Comparison of ENCODE assay signal across 16 cellular contexts in the genomic region with DNA sequence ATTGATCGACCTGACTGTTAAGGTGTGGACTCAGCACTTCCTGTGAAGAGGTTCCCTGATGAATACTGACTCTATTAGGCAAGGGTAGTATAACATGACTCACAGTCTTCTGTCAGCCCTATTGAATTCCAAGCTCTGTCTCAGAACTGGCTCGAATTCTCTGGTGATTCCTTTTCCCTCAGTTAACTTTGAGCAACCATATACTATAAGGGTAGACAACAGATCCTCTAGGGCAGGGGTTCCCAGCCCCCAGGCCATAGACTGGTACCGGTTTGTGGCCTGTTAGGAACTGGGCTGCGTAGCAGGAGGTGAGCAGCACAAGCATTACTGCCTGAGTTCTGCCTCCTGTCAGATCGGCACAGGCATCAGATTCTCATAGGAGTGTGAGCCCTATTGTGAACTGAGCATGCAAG.
DNase-seq lines count a peak whose midpoint lies in the region; ATAC-seq, FAIRE-seq and TF ChIP-seq lines count a peak whose summit lies in the region.
"Had no signal": no experiment of that assay in that cellular context is flagged by ENCODE, and none has a peak within 500 bp of the region (broad histone marks: within the 10 kb centered on the region; RNA-seq: fewer than 3 reads in every experiment).

No MANE protein-coding gene starts in this region.

- H3K4me3 ChIP-seq in breast epithelium: no peak overlapping the region
- H3K4me3 ChIP-seq in SK-N-SH (ENCODE audit: low read depth in 2 of 2, low read length in 1 of 2): peak overlapping the region in 1 of 2 experiments; percentile 45; a peak in 2 of 4 replicates
- H3K4me3 ChIP-seq in hepatocyte: no peak overlapping the region

- H3K36me3 ChIP-seq in breast epithelium (no peaks in the 10 kb centered on the region), SK-N-SH (replicated peaks in 1 of 2; ENCODE audit: control insufficient read depth in 1 of 2, insufficient read depth in 2 of 2, low read length in 1 of 2) (no peaks in the 10 kb centered on the region), hepatocyte (replicated peaks; ENCODE audit: insufficient read depth, low read depth) (no peaks in the 10 kb centered on the region)

- H3K27ac ChIP-seq in breast epithelium (peak overlapping the region in 1 of 2 donors; percentile 69), SK-N-SH (ENCODE audit: low read depth in 2 of 2, low read length in 1 of 2) (peak overlapping the region in 1 of 2 experiments; percentile 80; a peak in 2 of 4 replicates), hepatocyte (no peak overlapping the region)

- WGBS in SK-N-SH (ENCODE audit: low lambda C conversion rate): 30% methylated on average over 5 of the region's 5 CpGs
- WGBS in hepatocyte (ENCODE audit: low lambda C conversion rate, missing lambda C conversion rate): 71% methylated on average over 5 of the region's 5 CpGs

- H3K9me2 ChIP-seq in SK-N-SH (no peaks in the 10 kb centered on the region), hepatocyte (replicated peaks; ENCODE audit: insufficient read depth) (no peaks in the 10 kb centered on the region)

- H3K79me2 ChIP-seq in SK-N-SH (ENCODE audit: insufficient read depth) (no peaks in the 10 kb centered on the region), hepatocyte (no peaks in the 10 kb centered on the region)

- TF ChIP-seq EP300 in SK-N-SH (IDR thresholded peaks at IDR 0.05; ENCODE audit: borderline replicate concordance in 1 of 2, low read depth in 1 of 2, low read length in 1 of 2): 0 out of 4 replicates have a peak, but pooled peaks of 1 of the 2 experiments have one; percentile 4

- peaks cover 14% of the 10 kb centered on the region for H3F3A ChIP-seq in SK-N-SH (replicated peaks; ENCODE audit: insufficient read depth)

- peak overlapping the region; percentile 52; the same call in 1 of the 2 replicates for H3K9ac ChIP-seq in SK-N-SH

- H3K27ac Mint-ChIP-seq in MCF 10A (ENCODE audit: low read depth, unreplicated experiment): peak overlapping the region; percentile 91
- H3K27ac Mint-ChIP-seq in activated CD4-positive, alpha-beta T cell treated with anti-CD3 and anti-CD28 coated beads, Interleukin-2, amount 10 ng/mL, durations not matched to agents 7 days and 5 days: no peak overlapping the region
- H3K27ac Mint-ChIP-seq: activated T-helper 1 cell treated with anti-CD3 and anti-CD28 coated beads, Interleukin-12 subunit alpha, Interleukin-12 subunit beta, Interleukin-2, Interleukin-4 antibody, amounts not matched to agents 30 ng/mL and 10 ng/mL and 1 ng/mL, durations not matched to agents 14 hours and 24 hours and 36 hours had no signal

- H3K4me2 ChIP-seq in SK-N-SH: peak overlapping the region; percentile 67
- peak overlapping the region; percentile 26 for H3K4me2 ChIP-seq in hepatocyte

- H3K4me1 ChIP-seq in breast epithelium (no peaks in the 10 kb centered on the region), SK-N-SH (ENCODE audit: control insufficient read depth in 1 of 2, insufficient read depth in 2 of 2, low read depth in 1 of 2, low read length in 1 of 2) (peaks cover 2 to 7% of the 10 kb centered on the region in 2 experiments; a peak in 1 of 4 replicates), hepatocyte (ENCODE audit: insufficient read depth) (no peaks in the 10 kb centered on the region)

- H3K36me3 Mint-ChIP-seq in MCF 10A (ENCODE audit: insufficient read depth, unreplicated experiment): no peaks in the 10 kb centered on the region
- H3K36me3 Mint-ChIP-seq in activated CD4-positive, alpha-beta T cell treated with anti-CD3 and anti-CD28 coated beads, Interleukin-2, amount 10 ng/mL, durations not matched to agents 7 days and 5 days (ENCODE audit: low read depth): no peaks in the 10 kb centered on the region

- H3K9me3 ChIP-seq in breast epithelium (no peaks in the 10 kb centered on the region), SK-N-SH (no peaks in the 10 kb centered on the region), hepatocyte (ENCODE audit: low read depth) (no peaks in the 10 kb centered on the region)

- DNase-seq in MCF 10A (ENCODE audit: unreplicated experiment): peak; percentile 79
- no peak for DNase-seq in breast epithelium (ENCODE audit: low spot score in 2 of 2)
- no peak for DNase-seq in SK-N-SH
- peak; percentile 21 for DNase-seq in hepatocyte (ENCODE audit: low spot score)
- DNase-seq in urothelium cell line (ENCODE audit: low spot score): peak; percentile 54
- no peak for DNase-seq in activated CD4-positive, alpha-beta T cell treated with anti-CD3 and anti-CD28 coated beads, Interleukin-2, amount 10 ng/mL, durations not matched to agents 7 days and 5 days
- DNase-seq: activated CD4-positive, CD25-positive, alpha-beta regulatory T cell; foreskin fibroblast; GDM1; HCEC 1CT; midbrain; NCI-H1048; RPMI8226 had no signal

- CTCF ChIA-PET in MCF 10A (lab: Yijun Ruan, JAX): interaction anchor here (0.7 kb wide), 1 partner anchor 119 kb away, joined by 3 read pairs; no protein-coding TSS in a partner anchor
- CTCF ChIA-PET in SK-N-SH (lab: Yijun Ruan, JAX): interaction anchor here (1.2 kb wide), 1 partner anchor 16 kb away, joined by 4 read pairs; no protein-coding TSS in a partner anchor
- CTCF ChIA-PET in activated CD4-positive, alpha-beta T cell treated with anti-CD3 and anti-CD28 coated beads, Interleukin-2, amount 10 ng/mL, durations not matched to agents 7 days and 5 days (lab: Charles Lee): no interaction called here

- no peak for TF ChIP-seq POLR2A in breast epithelium (IDR thresholded peaks at IDR 0.05)

- TF ChIP-seq RAD21 in SK-N-SH (IDR thresholded peaks at IDR 0.05; ENCODE audit: low read length): no peak

- BruUV-seq in MCF 10A (replicated peaks; lab: Mats Ljungman, UMichigan): TSS peak; percentile 96

- no peaks in the 10 kb centered on the region for H4K20me1 ChIP-seq in SK-N-SH (ENCODE audit: insufficient read depth)
- no peaks in the 10 kb centered on the region for H4K20me1 ChIP-seq in hepatocyte (ENCODE audit: insufficient read depth, poor library complexity, severe bottlenecking)

- intact Hi-C loops in MCF 10A (cut with micrococcal nuclease) (loop anchor here (5.0 kb wide), 1 partner anchor 178 kb away; no protein-coding TSS in a partner anchor), breast epithelium (cut with DNase I; ENCODE audit: low total_unique reads) (no loop called here)

- POLR2A ChIA-PET in MCF 10A (lab: Yijun Ruan, JAX) (interaction anchor here (0.6 to 1.7 kb wide), 3 partner anchors 15 to 152 kb away, joined by 3 to 5 read pairs (median 4); no protein-coding TSS in a partner anchor), SK-N-SH (lab: Yijun Ruan, JAX) (no interaction called here)
- POLR2A ChIA-PET in activated CD4-positive, alpha-beta T cell treated with anti-CD3 and anti-CD28 coated beads, Interleukin-2, amount 10 ng/mL, durations not matched to agents 7 days and 5 days (lab: Charles Lee): no interaction called here

- H3K9me3 Mint-ChIP-seq in MCF 10A (ENCODE audit: unreplicated experiment): no peaks in the 10 kb centered on the region
- no peaks in the 10 kb centered on the region for H3K9me3 Mint-ChIP-seq in activated CD4-positive, alpha-beta T cell treated with anti-CD3 and anti-CD28 coated beads, Interleukin-2, amount 10 ng/mL, durations not matched to agents 7 days and 5 days

- H3K27me3 ChIP-seq in breast epithelium (no peaks in the 10 kb centered on the region), SK-N-SH (ENCODE audit: insufficient read depth) (no peaks in the 10 kb centered on the region), hepatocyte (no peaks in the 10 kb centered on the region)

- H2AFZ ChIP-seq in SK-N-SH (ENCODE audit: low read depth): peak overlapping the region; percentile 71; the same call in 1 of the 2 replicates
- no peak overlapping the region for H2AFZ ChIP-seq in hepatocyte

- FAIRE-seq in urothelium cell line (lab: Jason Lieb, UNC): no peak

- ATAC-seq in HG02623 (IDR thresholded peaks at IDR 0.05; ENCODE audit: unreplicated experiment): no peak
- ATAC-seq in GM19395 (IDR thresholded peaks at IDR 0.05; ENCODE audit: unreplicated experiment): no peak

- no peak for TF ChIP-seq CTCF in MCF 10A (IDR thresholded peaks at IDR 0.05; ENCODE audit: unreplicated experiment)
- TF ChIP-seq CTCF in breast epithelium (IDR thresholded peaks at IDR 0.05): no peak
- no peak for TF ChIP-seq CTCF in SK-N-SH (IDR thresholded peaks at IDR 0.05)
- TF ChIP-seq CTCF in hepatocyte (IDR thresholded peaks at IDR 0.05; ENCODE audit: poor library complexity): no peak

- peaks cover 13% of the 10 kb centered on the region for H3K4me1 Mint-ChIP-seq in MCF 10A (ENCODE audit: insufficient read depth, unreplicated experiment)
- no peaks in the 10 kb centered on the region for H3K4me1 Mint-ChIP-seq in activated CD4-positive, alpha-beta T cell treated with anti-CD3 and anti-CD28 coated beads, Interleukin-2, amount 10 ng/mL, durations not matched to agents 7 days and 5 days

- no peaks in the 10 kb centered on the region for H3K27me3 Mint-ChIP-seq in MCF 10A (ENCODE audit: insufficient read depth, unreplicated experiment)
- H3K27me3 Mint-ChIP-seq in activated CD4-positive, alpha-beta T cell treated with anti-CD3 and anti-CD28 coated beads, Interleukin-2, amount 10 ng/mL, durations not matched to agents 7 days and 5 days: no peaks in the 10 kb centered on the region

- H3K4me3 Mint-ChIP-seq in MCF 10A (ENCODE audit: unreplicated experiment): peak overlapping the region; percentile 57
- no peak overlapping the region for H3K4me3 Mint-ChIP-seq in activated CD4-positive, alpha-beta T cell treated with anti-CD3 and anti-CD28 coated beads, Interleukin-2, amount 10 ng/mL, durations not matched to agents 7 days and 5 days
- H3K4me3 Mint-ChIP-seq: activated T-helper 1 cell treated with anti-CD3 and anti-CD28 coated beads, Interleukin-12 subunit alpha, Interleukin-12 subunit beta, Interleukin-2, Interleukin-4 antibody, amounts not matched to agents 30 ng/mL and 10 ng/mL and 1 ng/mL, durations not matched to agents 14 hours and 24 hours and 36 hours had no signal

TF ChIP-seq in SK-N-SH, 30 proteins besides CTCF, POLR2A, EP300 and RAD21 (continues in another document):
- TF ChIP-seq FOSL2 (IDR thresholded peaks at IDR 0.05; ENCODE audit: borderline replicate concordance, low read depth) (peak; percentile 67), TAF1 (IDR thresholded peaks at IDR 0.05; ENCODE audit: borderline replicate concordance, low read depth, low read length) (no peak), JUND (IDR thresholded peaks at IDR 0.05) (peak; percentile 25; the same call in 1 of the 2 replicates), ELF1 (IDR thresholded peaks at IDR 0.05) (0 out of 2 replicates have a peak, but pooled peaks have one; percentile 6), TCF12 (IDR thresholded peaks at IDR 0.05) (peak; percentile 31), RXRA (IDR thresholded peaks at IDR 0.05; ENCODE audit: borderline replicate concordance, low read depth) (no peak), TEAD4 (IDR thresholded peaks at IDR 0.05; ENCODE audit: borderline replicate concordance, insufficient read depth) (0 out of 2 replicates have a peak, but pooled peaks have one; percentile 3)

Comparison
In these comparisons a context has a peak if more than half of its experiments do, and no peak if none do; other contexts are left out.
1. DNase-seq: peak in MCF 10A (single experiment), hepatocyte (single experiment) and urothelium cell line (single experiment); none in breast epithelium (0 of 2), SK-N-SH (single experiment) and activated CD4-positive, alpha-beta T cell treated with anti-CD3 and anti-CD28 coated beads, Interleukin-2, amount 10 ng/mL, durations not matched to agents 7 days and 5 days (single experiment).